ENCODE assay signal across 24 cellular contexts in the genomic region with DNA sequence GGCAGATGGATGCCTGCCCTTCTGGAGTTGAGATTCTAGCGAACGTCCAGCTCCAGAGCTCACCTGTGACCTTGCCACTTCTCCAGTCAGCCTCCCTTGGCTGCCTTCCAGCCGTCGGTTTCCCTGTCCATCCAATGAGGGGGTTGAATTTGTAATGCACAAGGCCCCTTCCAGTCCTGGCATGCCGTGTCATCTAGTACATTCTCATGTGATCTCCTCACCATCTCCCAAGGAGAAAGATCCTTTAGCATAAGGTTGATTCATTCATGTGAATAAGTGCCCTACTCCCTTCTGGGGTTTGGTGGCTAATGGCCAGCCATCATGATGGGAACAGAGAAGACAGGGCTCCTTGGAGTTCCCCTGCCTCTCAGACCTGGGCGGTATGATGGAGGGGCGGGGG. TPM values are rescaled to one million over a fixed set of nuclear protein-coding genes. Genes with fewer than 3 reads are reported as not detected.
"Had no signal": no experiment of that assay in that cellular context is flagged by ENCODE, and none has a peak within 500 bp of the region (broad histone marks: within the 10 kb centered on the region; RNA-seq: fewer than 3 reads in every experiment).

No MANE protein-coding gene starts in this region.

- H3K36me3 Mint-ChIP-seq: naive thymus-derived CD4-positive, alpha-beta T cell; type B pancreatic cell had no signal

- H3K9me3 ChIP-seq: heart right ventricle, pancreas, suprapubic skin, thyroid gland, uterus had no signal

- H3K27ac Mint-ChIP-seq: progenitor cell of endocrine pancreas, type B pancreatic cell had no signal

- H3K4me1 Mint-ChIP-seq: neural crest cell had no signal

- DNase-seq: cortex of kidney; dorsolateral prefrontal cortex; effector CD8-positive, alpha-beta T cell; heart right ventricle; hypothalamus; kidney glomerular epithelial cell; mammary epithelial cell; naive thymus-derived CD4-positive, alpha-beta T cell; pancreas; right cardiac atrium; small intestine; stimulated activated CD4-positive, alpha-beta T cell treated with anti-CD3 and anti-CD28 coated beads, Interleukin-12 subunit alpha, Interleukin-12 subunit beta, amount 100 ng/mL, for 4 hours; stimulated activated naive CD4-positive, alpha-beta T cell treated with Interleukin-2 at 50 U/mL for 16 hours; thyroid gland; uterus had no signal

- H3K4me3 Mint-ChIP-seq: naive thymus-derived CD4-positive, alpha-beta T cell; neural crest cell; type B pancreatic cell had no signal

- H3K9me3 Mint-ChIP-seq: naive thymus-derived CD4-positive, alpha-beta T cell; neural crest cell; type B pancreatic cell had no signal

- FAIRE-seq: frontal cortex, islet of Langerhans, pancreas, small intestine had no signal

- H3K36me3 ChIP-seq: heart right ventricle, pancreas, suprapubic skin, thyroid gland, uterus had no signal

- H3K4me1 ChIP-seq: pancreas, uterus had no signal

- ATAC-seq: esophagus mucosa; heart right ventricle; left lobe of liver; naive thymus-derived CD4-positive, alpha-beta T cell; pancreas; right cardiac atrium had no signal

- H3K27me3 ChIP-seq: dorsolateral prefrontal cortex, pancreas, thyroid gland, uterus had no signal

- H3K4me3 ChIP-seq: dorsolateral prefrontal cortex, heart right ventricle, pancreas, suprapubic skin, thyroid gland, uterus had no signal

- H3K27ac ChIP-seq: dorsolateral prefrontal cortex, heart right ventricle, pancreas, suprapubic skin, thyroid gland, uterus had no signal

RNA-seq across cellular contexts. Expression of gene ABCC3, which starts 18.9 kb away (rescaled TPM):
- total RNA-seq: frontal cortex, neural crest cell had no signal
- polyA plus RNA-seq: naive thymus-derived CD4-positive, alpha-beta T cell had no signal

RNA-seq across cellular contexts. Expression of gene CACNA1G, which starts 55.3 kb away (rescaled TPM):
- total RNA-seq: glomerular endothelial cell; naive thymus-derived CD4-positive, alpha-beta T cell had no signal
- polyA plus RNA-seq: naive thymus-derived CD4-positive, alpha-beta T cell had no signal
